In the genomic region with DNA sequence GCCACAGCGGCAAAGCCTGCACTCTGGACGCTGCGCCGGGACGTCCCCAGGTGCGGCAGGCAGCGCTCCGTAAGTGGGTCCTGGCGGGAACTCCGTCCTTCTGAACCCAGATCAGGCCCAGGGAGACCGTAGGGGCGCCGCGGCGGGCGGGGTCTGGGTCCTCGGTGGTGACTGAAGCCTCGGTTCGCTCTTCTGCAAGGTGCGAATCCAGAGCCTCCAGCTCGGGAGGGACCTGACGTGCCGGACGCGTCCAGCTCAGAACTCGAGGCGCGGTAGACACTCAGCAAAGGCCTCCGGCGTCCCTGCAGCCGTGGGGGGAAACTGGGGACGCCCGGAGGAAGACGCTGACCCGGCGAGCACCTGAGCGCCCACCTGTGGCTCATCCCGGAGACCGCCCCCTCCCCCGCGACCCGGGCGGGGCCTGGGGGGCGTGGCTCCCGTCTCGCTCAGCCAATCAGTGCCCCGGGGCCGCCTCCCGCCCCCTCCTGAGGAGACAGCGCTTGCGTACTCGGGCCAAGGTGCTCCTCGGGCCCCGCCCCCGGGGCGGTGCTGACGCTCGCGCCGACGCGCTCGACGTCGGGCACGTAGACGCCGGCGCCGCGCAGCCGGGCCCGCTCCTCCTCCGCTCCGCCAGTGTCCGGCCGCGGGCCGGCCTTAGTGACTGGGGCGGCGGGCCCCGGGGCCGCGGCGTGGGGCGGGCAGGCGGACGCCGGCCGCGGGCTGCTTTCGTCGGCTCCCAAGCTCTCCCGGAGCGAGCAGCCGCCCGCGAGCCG, we compare ENCODE assay signal across 8 cellular contexts. TPM values are rescaled to one million over a fixed set of nuclear protein-coding genes. Genes with fewer than 3 reads are reported as not detected.
DNase-seq lines count a peak whose midpoint lies in the region; ATAC-seq and TF ChIP-seq lines count a peak whose summit lies in the region.

A gene (plus strand): TSS at position 587 of the 773 bp plus-strand sequence. CDS start 1,483 bp downstream, outside the sequence.

- H3K27ac ChIP-seq in left ventricle myocardium inferior (replicated peaks), result peak within 1 kb of the TSS; percentile 93
- H3K27ac ChIP-seq in upper lobe of right lung, result peak within 1 kb of the TSS; percentile 86

- H3K36me3 ChIP-seq in left ventricle myocardium inferior, result peaks cover 26% of the 10 kb centered on the region
- H3K36me3 ChIP-seq in upper lobe of right lung, result peaks cover 32% of the 10 kb centered on the region

- intact Hi-C loops in T-helper 1 cell treated with Interleukin-12 subunit alpha and Interleukin-12 subunit beta and Interleukin-4 antibody, amounts not matched to agents 30 ng/mL and 1 ng/mL, for 36 hours (cut with micrococcal nuclease), result loop anchor here (1.0 to 2.0 kb wide), 6 partner anchors 66 to 1517 kb away; a partner anchor contains a TSS
- intact Hi-C loops in left ventricle myocardium inferior (cut with micrococcal nuclease) (no loop called here), upper lobe of right lung (cut with DNase I) (no loop called here)

- peaks cover 6% of the 10 kb centered on the region for H3K27me3 Mint-ChIP-seq in progenitor cell of endocrine pancreas

- TF ChIP-seq POLR2A in GM15510 (IDR thresholded peaks at IDR 0.05; ENCODE audit: borderline replicate concordance, extremely low read depth, insufficient read length), result peak; percentile 95

- H3K4me1 ChIP-seq in left ventricle myocardium inferior (peaks cover 51% of the 10 kb centered on the region), upper lobe of right lung (peaks cover 28% of the 10 kb centered on the region)

- peaks cover 9% of the 10 kb centered on the region for H3K36me3 Mint-ChIP-seq in progenitor cell of endocrine pancreas (ENCODE audit: insufficient read depth)

- peak within 1 kb of the TSS; percentile 97 for H3K4me3 ChIP-seq in left ventricle myocardium inferior
- H3K4me3 ChIP-seq in upper lobe of right lung, result peak within 1 kb of the TSS; percentile 93

- ATAC-seq in HG02884 (IDR thresholded peaks at IDR 0.05; ENCODE audit: unreplicated experiment) (peak; percentile 93), upper lobe of right lung (peak; percentile 98)

- peak within 1 kb of the TSS; percentile 97 for H3K27ac Mint-ChIP-seq in progenitor cell of endocrine pancreas

- H3K9me3 ChIP-seq in left ventricle myocardium inferior (replicated peaks) (no peaks in the 10 kb centered on the region), upper lobe of right lung (no peaks in the 10 kb centered on the region)

- TF ChIP-seq CTCF in left ventricle myocardium inferior (IDR thresholded peaks at IDR 0.05; ENCODE audit: borderline replicate concordance) (no peak), progenitor cell of endocrine pancreas (IDR thresholded peaks at IDR 0.05; ENCODE audit: unreplicated experiment) (no peak), upper lobe of right lung (IDR thresholded peaks at IDR 0.05) (no peak)

- H3K27me3 ChIP-seq in left ventricle myocardium inferior (ENCODE audit: low read depth), result peaks cover 4% of the 10 kb centered on the region
- H3K27me3 ChIP-seq in upper lobe of right lung, result no peaks in the 10 kb centered on the region

- H3K4me3 Mint-ChIP-seq in progenitor cell of endocrine pancreas (ENCODE audit: low read depth), result peak within 1 kb of the TSS; percentile 92

- peaks cover 17% of the 10 kb centered on the region for H3K4me1 Mint-ChIP-seq in progenitor cell of endocrine pancreas (ENCODE audit: low read depth)

- H3K9me3 Mint-ChIP-seq in progenitor cell of endocrine pancreas (ENCODE audit: low read depth), result no peaks in the 10 kb centered on the region

- DNase-seq in NCI-H146 treated with DMSO at 0.1 percent for 48 hours (lab: John Stamatoyannopoulos, UW; ENCODE audit: unreplicated experiment), result peak; percentile 96
- peak; percentile 89 for DNase-seq in amniotic epithelial cell (ENCODE audit: low read depth)
- peak; percentile 96 for DNase-seq in left ventricle myocardium inferior
- DNase-seq in progenitor cell of endocrine pancreas (ENCODE audit: low spot score, unreplicated experiment), result peak; percentile 95
- peak; percentile 98 for DNase-seq in upper lobe of right lung

RNA-seq across cellular contexts. Expression of the gene that starts here (rescaled TPM):
- 42.1 and 43.5 TPM in 2 replicates for total RNA-seq in T-helper 1 cell treated with Interleukin-12 subunit alpha and Interleukin-12 subunit beta and Interleukin-4 antibody, amounts not matched to agents 30 ng/mL and 1 ng/mL, for 36 hours
- total RNA-seq in left ventricle myocardium inferior (45.3 TPM), progenitor cell of endocrine pancreas (70.1 and 70.8 TPM in 2 replicates), upper lobe of right lung (73.3 TPM)

Comparison
In these comparisons a context has a peak if more than half of its experiments do, and no peak if none do; other contexts are left out.
1. Peak in every context shown above with its lines: DNase-seq, ATAC-seq, H3K4me3 ChIP-seq and H3K27ac ChIP-seq.